1 cellular context compared by ENCODE assay signal in the genomic region with DNA sequence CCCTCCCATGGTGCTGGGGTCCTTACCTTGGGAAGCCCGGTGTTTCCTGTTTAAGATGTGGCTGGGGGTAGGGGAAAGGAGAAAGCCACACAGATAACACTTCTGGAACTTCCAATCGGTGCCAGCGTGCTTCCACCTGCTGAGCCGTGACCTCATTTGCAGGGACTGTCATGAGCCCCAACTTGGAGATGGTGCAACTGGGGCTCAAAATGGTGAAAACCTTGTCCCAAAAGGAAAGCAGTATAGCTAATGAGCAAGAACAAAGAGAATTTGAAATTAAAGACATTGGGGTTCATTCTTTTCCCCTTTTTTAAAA.
TF ChIP-seq lines count a peak whose summit lies in the region.

No MANE protein-coding gene starts in this region.

TF ChIP-seq in H1, 55 proteins besides CTCF, POLR2A, EP300 and RAD21:
- TF ChIP-seq USF2 (IDR thresholded peaks at IDR 0.05; ENCODE audit: low read length) = no peak
- TF ChIP-seq MAFK (IDR thresholded peaks at IDR 0.05; ENCODE audit: low read depth, low read length) = no peak
- TF ChIP-seq CEBPB (IDR thresholded peaks at IDR 0.05; ENCODE audit: low read depth, low read length) = no peak
- TF ChIP-seq POLR2AphosphoS5 (IDR thresholded peaks at IDR 0.05; ENCODE audit: low read depth, low read length) = no peak
- TF ChIP-seq GTF2F1 (IDR thresholded peaks at IDR 0.05; ENCODE audit: borderline replicate concordance, low read depth, low read length) = no peak
- TF ChIP-seq SUZ12 (IDR thresholded peaks at IDR 0.05; ENCODE audit: low read length) = no peak
- TF ChIP-seq SRF (IDR thresholded peaks at IDR 0.05; ENCODE audit: low read depth, low read length) = no peak
- TF ChIP-seq EGR1 (IDR thresholded peaks at IDR 0.05; ENCODE audit: borderline replicate concordance, low read depth, low read length) = no peak
- no peak for TF ChIP-seq BACH1 (IDR thresholded peaks at IDR 0.05; ENCODE audit: low read length)
- TF ChIP-seq POU5F1 (IDR thresholded peaks at IDR 0.05; ENCODE audit: low read depth, low read length) = no peak
- TF ChIP-seq SIX5 (IDR thresholded peaks at IDR 0.05; ENCODE audit: low read depth, low read length) = no peak
- TF ChIP-seq PHF8 (conservative IDR thresholded peaks at IDR 0.05; ENCODE audit: low read depth, low read length) = no peak
- no peak for TF ChIP-seq HDAC2 (IDR thresholded peaks at IDR 0.05; ENCODE audit: borderline replicate concordance in 1 of 2, low read depth in 2 of 2, low read length in 2 of 2)
- TF ChIP-seq, protein P1, sequence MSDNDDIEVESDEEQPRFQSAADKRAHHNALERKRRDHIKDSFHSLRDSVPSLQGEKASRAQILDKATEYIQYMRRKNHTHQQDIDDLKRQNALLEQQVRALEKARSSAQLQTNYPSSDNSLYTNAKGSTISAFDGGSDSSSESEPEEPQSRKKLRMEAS (IDR thresholded peaks at IDR 0.05) = no peak
- TF ChIP-seq YY1 (IDR thresholded peaks at IDR 0.05; ENCODE audit: low read depth, low read length) = no peak
- no peak for TF ChIP-seq EZH2 (IDR thresholded peaks at IDR 0.05; ENCODE audit: low read depth, low read length, severe bottlenecking)
- no peak for TF ChIP-seq CTBP2 (IDR thresholded peaks at IDR 0.05; ENCODE audit: borderline replicate concordance, insufficient read depth, insufficient read length, low read length)
- no peak for TF ChIP-seq TBP (IDR thresholded peaks at IDR 0.05; ENCODE audit: low read depth, low read length)
